Comparison of ENCODE assay signal across 24 cellular contexts in genomic region chr16:28884045-28884444, GRCh38. TPM values are rescaled to one million over a fixed set of nuclear protein-coding genes. Genes with fewer than 3 reads are reported as not detected.
DNase-seq lines count a peak whose midpoint lies in the region; ATAC-seq, FAIRE-seq and TF ChIP-seq lines count a peak whose summit lies in the region.
"Had no signal": no experiment of that assay in that cellular context is flagged by ENCODE, and none has a peak within 500 bp of the region (broad histone marks: within the 10 kb centered on the region; RNA-seq: fewer than 3 reads in every experiment).

No MANE protein-coding gene starts in this region.

- 92% methylated on average over 5 of the region's 6 CpGs; no CpG with 5 or more reads in 1 of the 2 experiments for WGBS in IMR-90 (ENCODE audit: extremely low coverage in 2 of 2, insufficient read length in 1 of 2), 2 experiments
- 92% methylated on average over 6 of the region's 6 CpGs; no CpG with 5 or more reads in 1 of the 2 experiments for WGBS in H1 (ENCODE audit: extremely low coverage in 1 of 2, insufficient coverage in 1 of 2, insufficient read length in 1 of 2, insufficient replicate concordance in 2 of 2, low coverage in 1 of 2, low lambda C conversion rate in 2 of 2, missing lambda C conversion rate in 1 of 2), 2 experiments
- WGBS in neuronal stem cell (ENCODE audit: extremely low coverage in 2 of 2, insufficient read length in 2 of 2, insufficient replicate concordance in 1 of 2), 2 donors: no CpG with 5 or more reads among the region's 6 CpGs

- H3K9me3 ChIP-seq in IMR-90 (ENCODE audit: control insufficient read depth, insufficient read depth, low read length) (no peaks in the 10 kb centered on the region), H1 (ENCODE audit: insufficient read depth in 2 of 2, low read depth in 1 of 2, low read length in 1 of 2) (no peaks in the 10 kb centered on the region), neuronal stem cell (replicated peaks in 1 of 2; ENCODE audit: control insufficient read depth in 2 of 2, insufficient read depth in 1 of 2, low read depth in 1 of 2, low read length in 2 of 2) (no peaks in the 10 kb centered on the region), SJCRH30 (replicated peaks) (no peaks in the 10 kb centered on the region)
- H3K9me3 ChIP-seq: HAP-1, SK-N-SH had no signal

- H4K91ac ChIP-seq in IMR-90 (ENCODE audit: insufficient read depth, low read depth, low read length) (no peak overlapping the region), H1 (replicated peaks; ENCODE audit: insufficient read length, low read length) (no peak overlapping the region), neuronal stem cell (ENCODE audit: low read depth, low read length, poor library complexity) (no peak overlapping the region)

- CTCF ChIA-PET in IMR-90 (lab: Yijun Ruan, JAX) (no interaction called here), H1 (lab: Charles Lee; ENCODE audit: partially characterized antibody) (interaction anchor here (0.9 to 5.3 kb wide), 4 partner anchors 10 to 93 kb away, joined by 3 to 32 read pairs (median 6); no protein-coding TSS in a partner anchor)

- no peak overlapping the region for H3K4me3 Mint-ChIP-seq in stimulated activated effector memory CD8-positive, alpha-beta T cell treated with anti-CD3 and anti-CD28 coated beads, Interleukin-12 subunit alpha, Interleukin-12 subunit beta, amount 100 ng/mL, for 72 hours
- H3K4me3 Mint-ChIP-seq: CD8-positive, alpha-beta T cell; IgD-negative memory B cell had no signal

- no peaks in the 10 kb centered on the region for H3K79me2 ChIP-seq in H1 (ENCODE audit: control insufficient read depth in 1 of 2, insufficient read depth in 2 of 2, low read length in 2 of 2)

- TF ChIP-seq POLR2A in IMR-90 (IDR thresholded peaks at IDR 0.05; ENCODE audit: low read depth, low read length) (no peak), H1 (IDR thresholded peaks at IDR 0.05; ENCODE audit: control extremely low read depth in 1 of 2, low read depth in 2 of 2, low read length in 2 of 2) (no peak)

- no peaks in the 10 kb centered on the region for H3K36me3 Mint-ChIP-seq in stimulated activated effector memory CD8-positive, alpha-beta T cell treated with anti-CD3 and anti-CD28 coated beads, Interleukin-12 subunit alpha, Interleukin-12 subunit beta, amount 100 ng/mL, for 72 hours
- H3K36me3 Mint-ChIP-seq: CD8-positive, alpha-beta T cell; IgD-negative memory B cell had no signal

- H2AFZ ChIP-seq in IMR-90 (replicated peaks; ENCODE audit: low read length, poor library complexity) (no peak overlapping the region), H1 (ENCODE audit: low read length) (no peak overlapping the region), neuronal stem cell (ENCODE audit: low read length) (no peak overlapping the region)
- H2AFZ ChIP-seq: GM23248 had no signal

- peaks cover 7% of the 10 kb centered on the region; the same call in 1 of the 2 replicates for H3K9me1 ChIP-seq in IMR-90 (ENCODE audit: insufficient read depth, low read length)

- dilution Hi-C loops in IMR-90 (cut with HindIII; ENCODE audit: low sequenced_read_pairs, unreplicated experiment): no loop called here

- H3K4ac ChIP-seq in IMR-90 (ENCODE audit: low read depth, low read length) (no peak overlapping the region), H1 (replicated peaks; ENCODE audit: insufficient read length, low read depth, low read length) (peak overlapping the region; percentile 49), neuronal stem cell (ENCODE audit: low read length) (no peak overlapping the region)

- H3K27ac Mint-ChIP-seq in stimulated activated effector memory CD8-positive, alpha-beta T cell treated with anti-CD3 and anti-CD28 coated beads, Interleukin-12 subunit alpha, Interleukin-12 subunit beta, amount 100 ng/mL, for 72 hours: peak overlapping the region; percentile 19
- H3K27ac Mint-ChIP-seq: CD8-positive, alpha-beta T cell; IgD-negative memory B cell had no signal

- no peak overlapping the region for H2BK120ac ChIP-seq in IMR-90 (ENCODE audit: low read depth, low read length)
- H2BK120ac ChIP-seq in H1 (replicated peaks; ENCODE audit: low read depth, low read length): no peak overlapping the region
- H2BK120ac ChIP-seq in neuronal stem cell (ENCODE audit: low read depth, low read length): no peak overlapping the region

- H3K23ac ChIP-seq in IMR-90 (ENCODE audit: low read depth, low read length) (no peak overlapping the region), H1 (ENCODE audit: insufficient read length) (no peak overlapping the region), neuronal stem cell (ENCODE audit: low read depth, low read length, poor library complexity) (no peak overlapping the region)

- peak overlapping the region; percentile 42 for H2AK9ac ChIP-seq in IMR-90 (replicated peaks; ENCODE audit: low read depth, low read length, poor library complexity)

- H3K56ac ChIP-seq in IMR-90 (ENCODE audit: extremely low read depth, insufficient read depth, low read length) (no peak overlapping the region), H1 (replicated peaks; ENCODE audit: insufficient read length, low read depth, low read length) (no peak overlapping the region)

- H3K18ac ChIP-seq in IMR-90 (ENCODE audit: low read depth, low read length) (no peak overlapping the region), H1 (ENCODE audit: extremely low read depth, low read length) (no peak overlapping the region), neuronal stem cell (ENCODE audit: low read length) (no peak overlapping the region)

- TF ChIP-seq EP300 in H1 (IDR thresholded peaks at IDR 0.05; ENCODE audit: borderline replicate concordance in 1 of 2, low read depth in 2 of 2, low read length in 2 of 2): no peak

- H3K4me2 ChIP-seq in IMR-90 (ENCODE audit: low read depth, low read length) (no peak overlapping the region), H1 (ENCODE audit: insufficient read depth in 1 of 2, low read depth in 2 of 2, low read length in 2 of 2) (peak overlapping the region in 1 of 2 experiments; percentile 4; a peak in 1 of 4 replicates), neuronal stem cell (ENCODE audit: insufficient read depth, low read length, poor library complexity, severe bottlenecking) (no peak overlapping the region)
- H3K4me2 ChIP-seq: SK-N-SH had no signal

- H3K4me3 ChIP-seq in IMR-90 (ENCODE audit: insufficient read depth, low read depth, low read length) (no peak overlapping the region), H1 (ENCODE audit: extremely low read depth in 1 of 4, insufficient read depth in 2 of 4, low read depth in 3 of 4, low read length in 4 of 4) (no peak overlapping the region), neuronal stem cell (ENCODE audit: low read length in 2 of 2) (no peak overlapping the region), coronary artery (no peak overlapping the region), SJCRH30 (no peak overlapping the region)
- H3K4me3 ChIP-seq: GM23248, HAP-1 had no signal

- no peak overlapping the region for H2AK5ac ChIP-seq in IMR-90 (ENCODE audit: low read depth, low read length)
- H2AK5ac ChIP-seq in H1 (ENCODE audit: low read depth, low read length): peak overlapping the region; percentile 72; the same call in 1 of the 2 replicates
- H2AK5ac ChIP-seq in neuronal stem cell (ENCODE audit: low read depth, low read length): peak overlapping the region; percentile 52

- no peak overlapping the region for H3K27ac ChIP-seq in IMR-90 (ENCODE audit: insufficient read depth, low read length)
- no peak overlapping the region for H3K27ac ChIP-seq in H1 (ENCODE audit: low read depth, low read length)
- no peak overlapping the region for H3K27ac ChIP-seq in neuronal stem cell (replicated peaks; ENCODE audit: low read length)
- H3K27ac ChIP-seq in coronary artery: no peak overlapping the region
- no peak overlapping the region for H3K27ac ChIP-seq in SJCRH30
- H3K27ac ChIP-seq: GM23248, RWPE1 had no signal

- BruUV-seq in IMR-90 (replicated peaks; lab: Mats Ljungman, UMichigan): no TSS peak

- POLR2A ChIA-PET in IMR-90 (lab: Charles Lee; ENCODE audit: unreplicated experiment) (no interaction called here), H1 (lab: Charles Lee; ENCODE audit: partially characterized antibody) (interaction anchor here (0.6 to 2.2 kb wide), 11 partner anchors 9 to 60 kb away, joined by 3 to 12 read pairs (median 3); partner anchors contain the start of gene SH2B1)

- H3K14ac ChIP-seq in IMR-90 (replicated peaks; ENCODE audit: low read depth, low read length) (no peak overlapping the region), H1 (ENCODE audit: insufficient read length) (no peak overlapping the region), neuronal stem cell (ENCODE audit: low read length) (peak overlapping the region; percentile 38)

- H3K36me3 ChIP-seq in IMR-90 (ENCODE audit: control insufficient read depth, insufficient read depth, low read length): no peaks in the 10 kb centered on the region
- no peaks in the 10 kb centered on the region for H3K36me3 ChIP-seq in H1 (ENCODE audit: control insufficient read depth in 2 of 4, insufficient read depth in 4 of 4, low read length in 3 of 4)
- peaks cover 0 to 12% of the 10 kb centered on the region in 2 donors for H3K36me3 ChIP-seq in neuronal stem cell (replicated peaks in 1 of 2; ENCODE audit: control insufficient read depth in 2 of 2, insufficient read depth in 2 of 2, low read length in 2 of 2)
- peaks cover 11% of the 10 kb centered on the region for H3K36me3 ChIP-seq in SJCRH30
- H3K36me3 ChIP-seq: HAP-1 had no signal

- H4K20me1 ChIP-seq in IMR-90 (ENCODE audit: insufficient read depth, low read length): no peaks in the 10 kb centered on the region
- H4K20me1 ChIP-seq in H1 (replicated peaks in 1 of 2; ENCODE audit: control insufficient read depth in 1 of 2, insufficient read depth in 2 of 2, low read length in 2 of 2): no peaks in the 10 kb centered on the region

- peaks cover 13% of the 10 kb centered on the region for H3K23me2 ChIP-seq in H1 (ENCODE audit: low read depth, low read length)

- H2BK12ac ChIP-seq in H1 (ENCODE audit: low read depth, low read length): peak overlapping the region; percentile 62
- H2BK12ac ChIP-seq in neuronal stem cell (ENCODE audit: low read length): no peak overlapping the region

- H2BK5ac ChIP-seq in IMR-90 (ENCODE audit: low read depth, low read length, poor library complexity, severe bottlenecking): no peak overlapping the region
- H2BK5ac ChIP-seq in H1 (ENCODE audit: low read depth, low read length): peak overlapping the region; percentile 26; the same call in 1 of the 2 replicates
- H2BK5ac ChIP-seq in neuronal stem cell (ENCODE audit: low read length): no peak overlapping the region

- H3K79me1 ChIP-seq in IMR-90 (ENCODE audit: low read depth in 1 of 2, low read length in 2 of 2) (peaks cover 3 to 6% of the 10 kb centered on the region in 2 experiments; a peak in 2 of 4 replicates), H1 (ENCODE audit: low read depth, low read length) (no peaks in the 10 kb centered on the region), neuronal stem cell (ENCODE audit: low read depth, low read length) (no peaks in the 10 kb centered on the region)

- H3K4me1 Mint-ChIP-seq in stimulated activated effector memory CD8-positive, alpha-beta T cell treated with anti-CD3 and anti-CD28 coated beads, Interleukin-12 subunit alpha, Interleukin-12 subunit beta, amount 100 ng/mL, for 72 hours: peaks cover 23% of the 10 kb centered on the region

- no peaks in the 10 kb centered on the region for H3K27me3 ChIP-seq in IMR-90 (ENCODE audit: control insufficient read depth, insufficient read depth, low read length)
- H3K27me3 ChIP-seq in H1 (replicated peaks in 1 of 4; ENCODE audit: control insufficient read depth in 3 of 4, extremely low read depth in 1 of 4, insufficient read depth in 3 of 4, low read length in 3 of 4): peaks cover 0 to 8% (median 7%) of the 10 kb centered on the region in 4 experiments; a peak in 2 of 7 replicates
- H3K27me3 ChIP-seq in neuronal stem cell (ENCODE audit: control insufficient read depth in 3 of 3, insufficient read depth in 3 of 3, low read depth in 1 of 3, low read length in 3 of 3): peaks cover 0 to 4% (median 0%) of the 10 kb centered on the region in 3 experiments
- H3K27me3 ChIP-seq in SJCRH30: no peaks in the 10 kb centered on the region

- in situ Hi-C loops in IMR-90 (cut with MboI; ENCODE audit: low sequenced_read_pairs): no loop called here

- intact Hi-C loops in IMR-90 (cut with micrococcal nuclease): loop anchor here (5.0 kb wide), 1 partner anchor 33 kb away; no protein-coding TSS in a partner anchor

- H4K8ac ChIP-seq in IMR-90 (ENCODE audit: low read depth in 2 of 2, low read length in 2 of 2): no peak overlapping the region
- H4K8ac ChIP-seq in H1 (ENCODE audit: extremely low read depth, insufficient read depth, low read length): no peak overlapping the region
- H4K8ac ChIP-seq in neuronal stem cell (ENCODE audit: low read depth, low read length): no peak overlapping the region

- TF ChIP-seq RAD21 in IMR-90 (IDR thresholded peaks at IDR 0.05; ENCODE audit: low read length) (no peak), H1 (IDR thresholded peaks at IDR 0.05 in 1 of 2, conservative IDR thresholded peaks at IDR 0.05 in 1 of 2; ENCODE audit: low read depth in 2 of 2, low read length in 2 of 2) (no peak)

- H2BK15ac ChIP-seq in IMR-90 (ENCODE audit: low read depth, low read length): no peak overlapping the region
- peak overlapping the region; percentile 97; the same call in 1 of the 2 replicates for H2BK15ac ChIP-seq in H1 (ENCODE audit: low read length)
- H2BK15ac ChIP-seq in neuronal stem cell (ENCODE audit: low read length): no peak overlapping the region

- DNase-seq in IMR-90 (no peak), H1 (ENCODE audit: low read depth in 1 of 2, low spot score in 2 of 2) (no peak), neuronal stem cell (ENCODE audit: low spot score) (no peak), GDM1 (lab: John Stamatoyannopoulos, UW) (no peak), coronary artery (ENCODE audit: low spot score) (no peak), SJCRH30 (no peak)
- no peak for DNase-seq in stimulated activated effector memory CD8-positive, alpha-beta T cell treated with anti-CD3 and anti-CD28 coated beads, Interleukin-12 subunit alpha, Interleukin-12 subunit beta, amount 100 ng/mL, for 72 hours (ENCODE audit: low spot score in 2 of 2)
- DNase-seq: C1 segment of cervical spinal cord, DMS 273 treated with DMSO at 0.1 percent for 48 hours, GM23248, NCI-H1048, NCI-H1417, NCI-H1694, NCI-H2029 treated with DMSO at 0.1 percent for 48 hours, SIG-M5, SK-N-SH, SW 1271 had no signal

- H3K9me3 Mint-ChIP-seq in stimulated activated effector memory CD8-positive, alpha-beta T cell treated with anti-CD3 and anti-CD28 coated beads, Interleukin-12 subunit alpha, Interleukin-12 subunit beta, amount 100 ng/mL, for 72 hours: no peaks in the 10 kb centered on the region
- H3K9me3 Mint-ChIP-seq: CD8-positive, alpha-beta T cell; IgD-negative memory B cell had no signal

- no peak overlapping the region for H4K5ac ChIP-seq in IMR-90 (ENCODE audit: low read depth, low read length)
- H4K5ac ChIP-seq in H1 (ENCODE audit: insufficient read length, low read depth, low read length): no peak overlapping the region

- H2BK20ac ChIP-seq in IMR-90 (ENCODE audit: low read depth, low read length) (no peak overlapping the region), H1 (ENCODE audit: low read length) (peak overlapping the region; percentile 55; the same call in 1 of the 2 replicates)

- H3K4me1 ChIP-seq in IMR-90 (ENCODE audit: control insufficient read depth, insufficient read depth, low read length) (peaks cover 7% of the 10 kb centered on the region; the same call in 1 of the 2 replicates), H1 (replicated peaks in 1 of 4; ENCODE audit: control insufficient read depth in 3 of 4, insufficient read depth in 4 of 4, low read length in 3 of 4) (peaks cover 0 to 24% (median 19%) of the 10 kb centered on the region in 4 experiments; a peak in 6 of 7 replicates), neuronal stem cell (ENCODE audit: control insufficient read depth in 2 of 2, insufficient read depth in 1 of 2, low read depth in 1 of 2, low read length in 2 of 2) (peaks cover 8 to 26% of the 10 kb centered on the region in 2 donors), SJCRH30 (peaks cover 16% of the 10 kb centered on the region)

- no peak for FAIRE-seq in H1 (lab: Jason Lieb, UNC)
- FAIRE-seq: GM18507 had no signal

- ATAC-seq in IMR-90 (ENCODE audit: low read depth): no peak
- ATAC-seq in stimulated activated effector memory CD8-positive, alpha-beta T cell treated with anti-CD3 and anti-CD28 coated beads, Interleukin-12 subunit alpha, Interleukin-12 subunit beta, amount 100 ng/mL, for 72 hours: no peak
- ATAC-seq: CD8-positive, alpha-beta T cell; Panc1 had no signal

- TF ChIP-seq CTCF in IMR-90 (conservative IDR thresholded peaks at IDR 0.05; ENCODE audit: low read depth, low read length): no peak
- no peak for TF ChIP-seq CTCF in H1 (IDR thresholded peaks at IDR 0.05; ENCODE audit: control extremely low read depth in 1 of 3, insufficient read depth in 1 of 3, low read depth in 1 of 3, low read length in 3 of 3)
- TF ChIP-seq CTCF in coronary artery (IDR thresholded peaks at IDR 0.05): no peak

- H3K9ac ChIP-seq in IMR-90 (ENCODE audit: low read depth, low read length) (no peak overlapping the region), H1 (replicated peaks in 1 of 4; ENCODE audit: extremely low read depth in 1 of 4, low read depth in 3 of 4, low read length in 3 of 4) (no peak overlapping the region), neuronal stem cell (ENCODE audit: low read depth, low read length, poor library complexity) (no peak overlapping the region)
- H3K9ac ChIP-seq: GM23248, SK-N-SH had no signal

RNA-seq across cellular contexts. Expression of gene ATP2A1, which starts 5.8 kb away (rescaled TPM):
- under 0.01 TPM in 1 of 2 replicates, not detected in the other for total RNA-seq in IMR-90 (2012; rRNA removed)
- polyA plus RNA-seq in IMR-90 (2012; rRNA removed) (0.56 and 0.63 TPM in 2 replicates), H1 (2011; rRNA removed) (1.7 and 3.1 TPM in 2 replicates)
- polyA plus RNA-seq in IMR-90 (2012; cell fraction: cytosol; rRNA removed): 0.35 and 0.36 TPM in 2 replicates
- polyA plus RNA-seq in IMR-90 (2012; cell fraction: nucleus; rRNA removed; ENCODE audit: low replicate concordance): 6.0 and 9.8 TPM in 2 replicates
- total RNA-seq in H1 (2021; fragmentation: NEBNext Ultra II Directional; extraction: Animal tissue kit (Norgen Biotek cat#: 25700)): 2.4 and 3.0 TPM in 2 replicates
- 1.9 TPM for polyA plus RNA-seq in H1 (2011; cell fraction: cytosol; rRNA removed)
- 10.5 TPM for polyA plus RNA-seq in H1 (2011; cell fraction: nucleus; rRNA removed)
- 4.4 to 10.5 TPM (median 6.1 TPM) in 4 replicates for polyA plus RNA-seq in H1 (2012, experiment 1 of 2)
- polyA plus RNA-seq in H1 (2012, experiment 2 of 2): 1.4 TPM
- 2.6 TPM for polyA plus RNA-seq in H1 (2013, experiment 1 of 2)
- 1.5 TPM for polyA plus RNA-seq in H1 (2013, experiment 2 of 2)
- polyA minus RNA-seq in H1 (2011; rRNA and poly(A)+ RNA removed): 1.3 and 2.0 TPM in 2 replicates
- 1.4 TPM for polyA minus RNA-seq in H1 (2011; cell fraction: cytosol; rRNA and poly(A)+ RNA removed)
- polyA minus RNA-seq in H1 (2011; cell fraction: nucleus; rRNA and poly(A)+ RNA removed): 14.5 TPM
- 1.9 TPM for polyA plus RNA-seq in neuronal stem cell (2013, experiment 1 of 2)
- polyA plus RNA-seq in neuronal stem cell (2013, experiment 2 of 2): 1.7 TPM
- 21.8 and 24.8 TPM in 2 replicates for total RNA-seq in SJCRH30 (2014; rRNA removed; shearing (Covaris generic))
- polyA plus RNA-seq: IgD-negative memory B cell had no signal

RNA-seq across cellular contexts. Expression of gene SH2B1, which starts 20.4 kb away (rescaled TPM):
- total RNA-seq in IMR-90 (2012; rRNA removed): 3.9 and 4.7 TPM in 2 replicates
- polyA plus RNA-seq in IMR-90 (2012; rRNA removed) (38.6 and 39.9 TPM in 2 replicates), H1 (2011; rRNA removed) (32.0 and 57.5 TPM in 2 replicates)
- polyA plus RNA-seq in IMR-90 (2012; cell fraction: cytosol; rRNA removed): 21.8 and 35.0 TPM in 2 replicates
- 206 and 313 TPM in 2 replicates for polyA plus RNA-seq in IMR-90 (2012; cell fraction: nucleus; rRNA removed; ENCODE audit: low replicate concordance)
- 38.5 and 39.7 TPM in 2 replicates for total RNA-seq in H1 (2021; fragmentation: NEBNext Ultra II Directional; extraction: Animal tissue kit (Norgen Biotek cat#: 25700))
- 30.7 TPM for polyA plus RNA-seq in H1 (2011; cell fraction: cytosol; rRNA removed)
- 219 TPM for polyA plus RNA-seq in H1 (2011; cell fraction: nucleus; rRNA removed)
- 40.1 to 43.9 TPM (median 40.4 TPM) in 4 replicates for polyA plus RNA-seq in H1 (2012, experiment 1 of 2)
- 32.3 TPM for polyA plus RNA-seq in H1 (2012, experiment 2 of 2)
- 30.1 TPM for polyA plus RNA-seq in H1 (2013, experiment 1 of 2)
- 29.1 TPM for polyA plus RNA-seq in H1 (2013, experiment 2 of 2)
- 9.2 and 13.9 TPM in 2 replicates for polyA minus RNA-seq in H1 (2011; rRNA and poly(A)+ RNA removed)
- polyA minus RNA-seq in H1 (2011; cell fraction: cytosol; rRNA and poly(A)+ RNA removed): 18.1 TPM
- polyA minus RNA-seq in H1 (2011; cell fraction: nucleus; rRNA and poly(A)+ RNA removed): 21.9 TPM
- polyA plus RNA-seq in neuronal stem cell (2013, experiment 1 of 2): 37.2 TPM
- 36.9 TPM for polyA plus RNA-seq in neuronal stem cell (2013, experiment 2 of 2)
- 20.3 and 21.4 TPM in 2 replicates for total RNA-seq in SJCRH30 (2014; rRNA removed; shearing (Covaris generic))

RNA-seq across cellular contexts. Expression of gene TUFM, which starts 37.9 kb away (rescaled TPM):
- total RNA-seq in IMR-90 (2012; rRNA removed): 80.3 and 88.0 TPM in 2 replicates
- polyA plus RNA-seq in IMR-90 (2012; rRNA removed) (126 and 131 TPM in 2 replicates), H1 (2011; rRNA removed) (216 and 283 TPM in 2 replicates)
- polyA plus RNA-seq in IMR-90 (2012; cell fraction: cytosol; rRNA removed): 136 and 158 TPM in 2 replicates
- 224 and 380 TPM in 2 replicates for polyA plus RNA-seq in IMR-90 (2012; cell fraction: nucleus; rRNA removed; ENCODE audit: low replicate concordance)
- 243 and 249 TPM in 2 replicates for total RNA-seq in H1 (2021; fragmentation: NEBNext Ultra II Directional; extraction: Animal tissue kit (Norgen Biotek cat#: 25700))
- polyA plus RNA-seq in H1 (2011; cell fraction: cytosol; rRNA removed): 216 TPM
- polyA plus RNA-seq in H1 (2011; cell fraction: nucleus; rRNA removed): 375 TPM
- polyA plus RNA-seq in H1 (2012, experiment 1 of 2): 252 to 300 TPM (median 277 TPM) in 4 replicates
- polyA plus RNA-seq in H1 (2012, experiment 2 of 2): 261 TPM
- 233 TPM for polyA plus RNA-seq in H1 (2013, experiment 1 of 2)
- polyA plus RNA-seq in H1 (2013, experiment 2 of 2): 250 TPM
- 76.3 and 102 TPM in 2 replicates for polyA minus RNA-seq in H1 (2011; rRNA and poly(A)+ RNA removed)
- 74.2 TPM for polyA minus RNA-seq in H1 (2011; cell fraction: cytosol; rRNA and poly(A)+ RNA removed)
- polyA minus RNA-seq in H1 (2011; cell fraction: nucleus; rRNA and poly(A)+ RNA removed): 65.9 TPM
- polyA plus RNA-seq in neuronal stem cell (2013, experiment 1 of 2): 121 TPM
- polyA plus RNA-seq in neuronal stem cell (2013, experiment 2 of 2): 119 TPM
- total RNA-seq in SJCRH30 (2014; rRNA removed; shearing (Covaris generic)): 115 and 119 TPM in 2 replicates

RNA-seq across cellular contexts. Expression of gene RABEP2, which starts 41.0 kb away (rescaled TPM):
- total RNA-seq in IMR-90 (2012; rRNA removed): 12.2 and 14.4 TPM in 2 replicates
- 20.0 and 21.9 TPM in 2 replicates for polyA plus RNA-seq in IMR-90 (2012; rRNA removed)
- 30.5 and 31.9 TPM in 2 replicates for polyA plus RNA-seq in IMR-90 (2012; cell fraction: cytosol; rRNA removed)
- 31.9 and 59.2 TPM in 2 replicates for polyA plus RNA-seq in IMR-90 (2012; cell fraction: nucleus; rRNA removed; ENCODE audit: low replicate concordance)
- 13.3 and 14.9 TPM in 2 replicates for total RNA-seq in H1 (2021; fragmentation: NEBNext Ultra II Directional; extraction: Animal tissue kit (Norgen Biotek cat#: 25700))
- 10.4 and 13.2 TPM in 2 replicates for polyA plus RNA-seq in H1 (2011; rRNA removed)
- 21.1 TPM for polyA plus RNA-seq in H1 (2011; cell fraction: cytosol; rRNA removed)
- polyA plus RNA-seq in H1 (2011; cell fraction: nucleus; rRNA removed): 27.3 TPM
- polyA plus RNA-seq in H1 (2012, experiment 1 of 2): 13.5 to 16.6 TPM (median 15.7 TPM) in 4 replicates
- polyA plus RNA-seq in H1 (2012, experiment 2 of 2): 10.2 TPM
- 8.9 TPM for polyA plus RNA-seq in H1 (2013, experiment 1 of 2)
- polyA plus RNA-seq in H1 (2013, experiment 2 of 2): 8.0 TPM
- 3.9 and 4.0 TPM in 2 replicates for polyA minus RNA-seq in H1 (2011; rRNA and poly(A)+ RNA removed)
- polyA minus RNA-seq in H1 (2011; cell fraction: cytosol; rRNA and poly(A)+ RNA removed): 9.5 TPM
- polyA minus RNA-seq in H1 (2011; cell fraction: nucleus; rRNA and poly(A)+ RNA removed): 13.0 TPM
- polyA plus RNA-seq in neuronal stem cell (2013, experiment 1 of 2): 5.9 TPM
- 5.4 TPM for polyA plus RNA-seq in neuronal stem cell (2013, experiment 2 of 2)
- total RNA-seq in SJCRH30 (2014; rRNA removed; shearing (Covaris generic)): 7.4 and 8.1 TPM in 2 replicates

RNA-seq across cellular contexts. Expression of gene CD19, which starts 47.7 kb away (rescaled TPM):
- not detected in 2 replicates for total RNA-seq in IMR-90 (2012; rRNA removed)
- polyA plus RNA-seq in IMR-90 (2012; rRNA removed) (not detected in 2 replicates), H1 (2011; rRNA removed) (0.57 and 2.3 TPM in 2 replicates)
- polyA plus RNA-seq in IMR-90 (2012; cell fraction: cytosol; rRNA removed): not detected in 2 replicates
- not detected in 2 replicates for polyA plus RNA-seq in IMR-90 (2012; cell fraction: nucleus; rRNA removed; ENCODE audit: low replicate concordance)
- 0.21 and 0.65 TPM in 2 replicates for total RNA-seq in H1 (2021; fragmentation: NEBNext Ultra II Directional; extraction: Animal tissue kit (Norgen Biotek cat#: 25700))
- polyA plus RNA-seq in H1 (2011; cell fraction: cytosol; rRNA removed): 1.8 TPM
- 1.0 TPM for polyA plus RNA-seq in H1 (2011; cell fraction: nucleus; rRNA removed)
- 0.53 to 0.73 TPM (median 0.65 TPM) in 4 replicates for polyA plus RNA-seq in H1 (2012, experiment 1 of 2)
- 0.16 TPM for polyA plus RNA-seq in H1 (2012, experiment 2 of 2)
- 1.1 TPM for polyA plus RNA-seq in H1 (2013, experiment 1 of 2)
- polyA plus RNA-seq in H1 (2013, experiment 2 of 2): 1.6 TPM
- 0.28 TPM in 1 of 2 replicates, not detected in the other for polyA minus RNA-seq in H1 (2011; rRNA and poly(A)+ RNA removed)
- polyA minus RNA-seq in H1 (2011; cell fraction: cytosol; rRNA and poly(A)+ RNA removed): not detected
- 1.1 TPM for polyA minus RNA-seq in H1 (2011; cell fraction: nucleus; rRNA and poly(A)+ RNA removed)
- 0.21 TPM for polyA plus RNA-seq in neuronal stem cell (2013, experiment 1 of 2)
- polyA plus RNA-seq in neuronal stem cell (2013, experiment 2 of 2): 0.14 TPM
- total RNA-seq in SJCRH30 (2014; rRNA removed; shearing (Covaris generic)): 0.10 TPM in 1 of 2 replicates, not detected in the other
- total RNA-seq: A673, GM23248 had no signal
- polyA plus RNA-seq: GM23248, SK-N-SH had no signal
